In genomic region chr10:100046088-100046487, GRCh38 we compare ENCODE assay signal across 8 cellular contexts. TPM values are rescaled to one million over a fixed set of nuclear protein-coding genes. Genes with fewer than 3 reads are reported as not detected.
DNase-seq lines count a peak whose midpoint lies in the region; ATAC-seq and TF ChIP-seq lines count a peak whose summit lies in the region.

No MANE protein-coding gene starts in this region.

- no peaks in the 10 kb centered on the region for H3K9me3 Mint-ChIP-seq in activated CD4-positive, alpha-beta memory T cell treated with anti-CD3 and anti-CD28 coated beads for 36 hours

- CTCF ChIA-PET in activated CD4-positive, alpha-beta memory T cell treated with anti-CD3 and anti-CD28 coated beads for 36 hours (lab: Charles Lee): interaction anchor here (0.6 to 10.1 kb wide), 51 partner anchors 8 to 246 kb away, joined by 3 to 282 read pairs (median 4); partner anchors contain the start of gene DNMBP

- peaks cover 3% of the 10 kb centered on the region for H3K4me1 Mint-ChIP-seq in activated CD4-positive, alpha-beta memory T cell treated with anti-CD3 and anti-CD28 coated beads for 36 hours (ENCODE audit: low read depth)

- TF ChIP-seq CTCF in GM12873 (IDR thresholded peaks at IDR 0.05; ENCODE audit: insufficient read depth, low read depth, low read length, missing control alignments): peak; percentile 96

- intact Hi-C loops in activated CD4-positive, alpha-beta memory T cell treated with anti-CD3 and anti-CD28 coated beads for 36 hours (cut with micrococcal nuclease): loop anchor here (1.0 kb wide), 1 partner anchor 200 kb away; no protein-coding TSS in a partner anchor

- ATAC-seq in HG03354 (IDR thresholded peaks at IDR 0.05; ENCODE audit: poor library complexity, severe bottlenecking, unreplicated experiment) (peak; percentile 75), GM18498 (IDR thresholded peaks at IDR 0.05; ENCODE audit: unreplicated experiment) (no peak)

- DNase-seq in NCI-H82 (lab: John Stamatoyannopoulos, UW): peak; percentile 90
- DNase-seq in activated CD4-positive, alpha-beta memory T cell treated with anti-CD3 and anti-CD28 coated beads for 36 hours: peak; percentile 87
- DNase-seq in effector CD8-positive, alpha-beta T cell (lab: John Stamatoyannopoulos, UW): peak; percentile 75
- peak; percentile 87 for DNase-seq in medulla oblongata (ENCODE audit: extremely low spot score)
- DNase-seq in stimulated activated CD8-positive, alpha-beta memory T cell treated with anti-CD3 and anti-CD28 coated beads, Interleukin-12 subunit alpha, Interleukin-12 subunit beta, amount 100 ng/mL, for 4 hours (ENCODE audit: low read depth): peak; percentile 50

- no peaks in the 10 kb centered on the region for H3K36me3 Mint-ChIP-seq in activated CD4-positive, alpha-beta memory T cell treated with anti-CD3 and anti-CD28 coated beads for 36 hours

- H3K27ac Mint-ChIP-seq in activated CD4-positive, alpha-beta memory T cell treated with anti-CD3 and anti-CD28 coated beads for 36 hours: no peak overlapping the region

- POLR2A ChIA-PET in activated CD4-positive, alpha-beta memory T cell treated with anti-CD3 and anti-CD28 coated beads for 36 hours (lab: Charles Lee): interaction anchor here (1.1 kb wide), 1 partner anchor 200 kb away, joined by 3 read pairs; no protein-coding TSS in a partner anchor

- H3K27me3 Mint-ChIP-seq in activated CD4-positive, alpha-beta memory T cell treated with anti-CD3 and anti-CD28 coated beads for 36 hours: no peaks in the 10 kb centered on the region

- H3K4me3 Mint-ChIP-seq in activated CD4-positive, alpha-beta memory T cell treated with anti-CD3 and anti-CD28 coated beads for 36 hours: no peak overlapping the region

RNA-seq across cellular contexts. Expression of gene CPN1, which starts 35.6 kb away (rescaled TPM):
- not detected for total RNA-seq in activated CD4-positive, alpha-beta memory T cell treated with anti-CD3 and anti-CD28 coated beads for 36 hours

RNA-seq across cellular contexts. Expression of gene DNMBP, which starts 36.3 kb away (rescaled TPM):
- 1 to 10 TPM; 2.1 to 2.2 TPM for total RNA-seq in activated CD4-positive, alpha-beta memory T cell treated with anti-CD3 and anti-CD28 coated beads for 36 hours
